Comparison of ENCODE assay signal across 8 cellular contexts in the genomic region with DNA sequence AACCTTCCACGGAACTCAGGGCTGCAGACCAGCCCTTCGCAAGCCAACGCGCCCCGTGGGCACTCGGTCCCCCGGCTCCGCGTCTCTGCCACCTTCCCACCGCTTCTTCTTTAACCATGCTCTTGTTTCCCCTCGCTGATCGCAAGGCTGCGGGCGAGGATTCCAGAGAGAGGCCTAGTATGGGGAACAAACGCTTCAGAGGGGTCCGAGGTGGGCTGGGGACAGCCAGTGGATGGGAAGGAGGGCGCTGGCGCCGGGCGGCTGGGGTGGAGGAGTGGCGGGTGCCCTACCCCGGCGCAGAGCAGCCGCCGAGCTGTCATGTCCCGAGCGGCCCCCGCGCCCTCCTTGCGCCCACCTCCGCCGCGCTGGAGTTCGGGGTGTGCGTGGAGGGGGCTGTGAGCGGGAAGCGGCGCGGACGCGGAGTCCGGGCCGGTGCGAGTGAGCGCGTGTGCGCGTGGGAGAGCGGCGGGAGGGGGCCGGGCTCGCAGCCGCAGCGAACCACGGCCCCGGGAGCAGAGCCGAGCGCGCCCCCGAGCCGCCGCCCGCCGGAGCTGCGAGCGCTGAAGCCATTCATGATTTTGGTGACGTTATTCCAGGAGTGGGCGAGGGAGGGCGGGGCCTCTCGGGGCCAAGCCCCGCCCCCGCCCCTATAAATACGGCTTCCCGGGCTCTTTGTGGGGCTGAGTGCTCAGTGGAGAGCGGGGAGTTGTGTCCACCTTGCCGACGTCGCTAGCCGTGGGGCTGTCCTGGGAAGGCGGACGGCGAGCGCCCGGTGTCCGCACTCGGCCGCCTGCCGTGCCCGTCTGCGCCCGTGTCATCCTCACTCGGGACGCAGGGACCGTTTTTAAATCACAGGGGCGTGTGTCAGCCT. TPM values are rescaled to one million over a fixed set of nuclear protein-coding genes. Genes with fewer than 3 reads are reported as not detected.
A peak's percentile ranks its signal among the peaks of the same experiment; 100 is the strongest.
DNase-seq lines count a peak whose midpoint lies in the region; ATAC-seq and TF ChIP-seq lines count a peak whose summit lies in the region.

A gene (plus strand): TSS at position 680 of the 871 bp plus-strand sequence. CDS start 205 bp downstream, outside the sequence.

- TF ChIP-seq POLR2A in adrenal gland (IDR thresholded peaks at IDR 0.05) (peak; percentile 84 to 94), prostate gland (IDR thresholded peaks at IDR 0.05) (peak; percentile 99)

- no peaks in the 10 kb centered on the region for H3K36me3 ChIP-seq in adrenal gland (replicated peaks in 1 of 2)
- H3K36me3 ChIP-seq in left ventricle myocardium inferior: peaks cover 19% of the 10 kb centered on the region
- no peaks in the 10 kb centered on the region for H3K36me3 ChIP-seq in prostate gland

- intact Hi-C loops in T-helper 1 cell treated with Interleukin-12 subunit alpha and Interleukin-12 subunit beta and Interleukin-4 antibody, amounts not matched to agents 30 ng/mL and 1 ng/mL, for 36 hours (cut with micrococcal nuclease): loop anchor here (1.0 to 5.0 kb wide), 10 partner anchors 66 to 1831 kb away; a partner anchor contains a TSS
- intact Hi-C loops in adrenal gland (cut with DNase I) (loop anchor here in 1 of 2 donors (10.0 kb wide), 1 partner anchor 214 kb away; a partner anchor contains a TSS), left ventricle myocardium inferior (cut with micrococcal nuclease) (loop anchor here (10.0 kb wide), 1 partner anchor 124 kb away; no protein-coding TSS in a partner anchor), prostate gland (cut with DNase I) (loop anchor here (5.0 kb wide), 2 partner anchors 181 to 251 kb away; no protein-coding TSS in a partner anchor)

- H3K27ac ChIP-seq in adrenal gland (peak within 1 kb of the TSS in 4 of 5 donors; percentile 59 to 86 (median 72)), left ventricle myocardium inferior (replicated peaks) (peak within 1 kb of the TSS; percentile 99), prostate gland (peak within 1 kb of the TSS; percentile 78 to 80)

- H3K9me3 ChIP-seq in adrenal gland (replicated peaks in 1 of 3) (no peaks in the 10 kb centered on the region), left ventricle myocardium inferior (replicated peaks) (no peaks in the 10 kb centered on the region), prostate gland (no peaks in the 10 kb centered on the region)

- WGBS in adrenal gland, 4 donors: 0 to 1% (median 1%) methylated on average over 38 to 95 of the region's 95 CpGs
- 2% methylated on average over 66 of the region's 95 CpGs for WGBS in prostate gland

- H3K4me3 ChIP-seq in LNCaP clone FGC (ENCODE audit: low read depth, low read length) (peak within 1 kb of the TSS; percentile 48), adrenal gland (peak within 1 kb of the TSS; percentile 0 to 69 (median 37)), left ventricle myocardium inferior (peak within 1 kb of the TSS; percentile 92), prostate gland (peak within 1 kb of the TSS; percentile 66 to 70)

- ATAC-seq in GM21619 (IDR thresholded peaks at IDR 0.05; ENCODE audit: unreplicated experiment): peak; percentile 41

- no peak for TF ChIP-seq CTCF in LNCaP clone FGC (IDR thresholded peaks at IDR 0.05; ENCODE audit: control insufficient read depth, extremely low read depth, insufficient read depth)
- no peak for TF ChIP-seq CTCF in adrenal gland (IDR thresholded peaks at IDR 0.05)
- TF ChIP-seq CTCF in left ventricle myocardium inferior (IDR thresholded peaks at IDR 0.05; ENCODE audit: borderline replicate concordance): no peak
- peak in 1 of 4 experiments; percentile 15 for TF ChIP-seq CTCF in prostate gland (IDR thresholded peaks at IDR 0.05)

- H3K27me3 ChIP-seq in adrenal gland: no peaks in the 10 kb centered on the region
- H3K27me3 ChIP-seq in left ventricle myocardium inferior (ENCODE audit: low read depth): no peaks in the 10 kb centered on the region
- H3K27me3 ChIP-seq in prostate gland (replicated peaks; ENCODE audit: insufficient read depth): no peaks in the 10 kb centered on the region

- DNase-seq in DMS53 (lab: John Stamatoyannopoulos, UW) (peak; percentile 71), LNCaP clone FGC (ENCODE audit: low read depth) (no peak), adrenal gland (peak; percentile 60 to 87 (median 73)), left ventricle myocardium inferior (peak; percentile 90), prostate gland (ENCODE audit: low spot score) (peak; percentile 89), ureter (ENCODE audit: low spot score) (peak; percentile 84)

- H3K4me1 ChIP-seq in adrenal gland (replicated peaks in 1 of 2) (peaks cover 0 to 23% of the 10 kb centered on the region in 2 donors), left ventricle myocardium inferior (peaks cover 67% of the 10 kb centered on the region), prostate gland (replicated peaks) (no peaks in the 10 kb centered on the region)

RNA-seq across cellular contexts. Expression of the gene that starts here (rescaled TPM):
- total RNA-seq in T-helper 1 cell treated with Interleukin-12 subunit alpha and Interleukin-12 subunit beta and Interleukin-4 antibody, amounts not matched to agents 30 ng/mL and 1 ng/mL, for 36 hours: 134 and 135 TPM in 2 replicates
- total RNA-seq in adrenal gland (10 to 100 TPM; 11.2 to 76.4 (median 16.1) TPM), left ventricle myocardium inferior (200 TPM), prostate gland (10 to 100 TPM; 33.3 to 41.8 TPM), ureter (32.3 TPM)
- 10 to 100 TPM in 1 of 3 donors, 1 to 10 TPM in 2; 7.6 to 11.3 (median 8.2) TPM for polyA plus RNA-seq in adrenal gland

Comparison
In these comparisons a context has a peak if more than half of its experiments do, and no peak if none do; other contexts are left out.
1. H3K4me3 ChIP-seq: peak in every context shown above with its lines; median percentile 92 in left ventricle myocardium inferior; 68 in prostate gland; 48 in LNCaP clone FGC; 37 in adrenal gland.